9 cellular contexts compared by ENCODE assay signal in the genomic region with DNA sequence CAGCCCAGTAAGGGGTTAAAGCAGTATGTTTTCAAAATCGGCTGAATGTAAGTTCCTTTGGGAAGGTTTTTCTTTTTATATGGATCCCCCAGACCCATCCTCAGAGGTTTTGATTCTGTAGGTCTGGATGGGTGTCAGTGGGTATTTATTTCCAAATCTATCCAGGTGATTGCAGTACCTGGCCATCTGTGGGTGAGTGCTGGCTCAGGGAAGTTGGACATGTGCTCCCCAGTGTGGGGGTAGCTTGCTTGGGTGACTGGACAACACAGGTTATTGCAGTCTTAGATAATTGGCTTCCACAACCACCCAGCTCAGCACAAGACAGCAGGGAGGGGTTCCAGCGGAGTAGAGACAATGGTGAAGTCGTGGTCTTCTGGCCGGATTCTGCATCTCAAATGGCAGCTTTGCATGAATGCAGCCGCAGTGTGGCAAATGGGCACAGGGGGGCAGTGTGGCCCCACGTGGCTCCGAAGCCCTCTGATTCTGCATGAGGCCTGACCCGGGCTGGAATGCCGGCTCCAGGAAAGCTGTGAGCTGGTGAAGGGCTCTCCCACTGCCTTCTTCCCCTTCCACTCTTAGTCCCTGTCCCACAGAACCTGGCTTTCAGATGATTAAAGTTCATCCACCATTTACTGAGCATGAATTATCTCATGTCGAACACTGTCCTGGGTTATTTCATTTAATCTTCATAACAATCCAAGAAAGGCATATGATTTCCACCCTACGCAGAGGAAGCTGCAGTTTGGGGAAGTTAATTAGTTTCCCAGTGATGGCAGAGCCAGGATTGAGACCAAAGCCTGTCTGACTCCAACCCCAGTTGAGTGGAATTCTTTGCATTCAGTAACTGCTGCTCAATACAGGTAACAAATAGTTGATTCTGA.
DNase-seq lines count a peak whose midpoint lies in the region; ATAC-seq, FAIRE-seq and TF ChIP-seq lines count a peak whose summit lies in the region.
"Had no signal": no experiment of that assay in that cellular context is flagged by ENCODE, and none has a peak within 500 bp of the region (broad histone marks: within the 10 kb centered on the region; RNA-seq: fewer than 3 reads in every experiment).

No MANE protein-coding gene starts in this region.

- peaks cover 33% of the 10 kb centered on the region for H3K4me1 Mint-ChIP-seq in Calu3 (ENCODE audit: low read depth, unreplicated experiment)
- peaks cover 2% of the 10 kb centered on the region for H3K4me1 Mint-ChIP-seq in T-helper 2 cell treated with Interferon-gamma antibody and Interleukin-4, amounts not matched to agents 5 μg/mL and 100 μg/mL, for 36 hours (ENCODE audit: low read depth)
- H3K4me1 Mint-ChIP-seq in astrocyte (ENCODE audit: low read depth, unreplicated experiment) = no peaks in the 10 kb centered on the region

- intact Hi-C loops in Calu3 (cut with micrococcal nuclease; ENCODE audit: unreplicated experiment) = loop anchor here (5.0 to 10.0 kb wide), 7 partner anchors 81 to 978 kb away; a partner anchor contains a TSS

- H3K4me1 ChIP-seq in astrocyte (ENCODE audit: insufficient read depth, low read length) = peaks cover 2% of the 10 kb centered on the region
- no peaks in the 10 kb centered on the region for H3K4me1 ChIP-seq in skeletal muscle satellite cell (ENCODE audit: control insufficient read depth, insufficient read depth, low read length)

- H3K4me3 Mint-ChIP-seq in Calu3 (ENCODE audit: low read depth, unreplicated experiment) = no peak overlapping the region
- no peak overlapping the region for H3K4me3 Mint-ChIP-seq in T-helper 2 cell treated with Interferon-gamma antibody and Interleukin-4, amounts not matched to agents 5 μg/mL and 100 μg/mL, for 36 hours
- peak overlapping the region; percentile 52 for H3K4me3 Mint-ChIP-seq in astrocyte (ENCODE audit: unreplicated experiment)
- H3K4me3 Mint-ChIP-seq: activated naive CD4-positive, alpha-beta T cell treated with anti-CD3 and anti-CD28 coated beads, Interleukin-2, amount 50 U/mL, for 24 hours had no signal

- peaks cover 4% of the 10 kb centered on the region for H3K27me3 ChIP-seq in astrocyte (ENCODE audit: insufficient read depth, low read length)
- H3K27me3 ChIP-seq in skeletal muscle satellite cell (ENCODE audit: control insufficient read depth, insufficient read depth, low read length) = peaks cover 7% of the 10 kb centered on the region

- H3K79me2 ChIP-seq in astrocyte (ENCODE audit: insufficient read depth, low read length) = no peaks in the 10 kb centered on the region

- H3K27me3 Mint-ChIP-seq in Calu3 (ENCODE audit: unreplicated experiment) = no peaks in the 10 kb centered on the region
- H3K27me3 Mint-ChIP-seq in T-helper 2 cell treated with Interferon-gamma antibody and Interleukin-4, amounts not matched to agents 5 μg/mL and 100 μg/mL, for 36 hours (ENCODE audit: low read depth) = peaks cover 18% of the 10 kb centered on the region
- H3K27me3 Mint-ChIP-seq in astrocyte (ENCODE audit: low read depth, unreplicated experiment) = peaks cover 17% of the 10 kb centered on the region

- H2AFZ ChIP-seq in astrocyte (ENCODE audit: low read depth, low read length) = peak overlapping the region; percentile 30

- H3K9me3 ChIP-seq in astrocyte (ENCODE audit: insufficient read depth, low read depth, low read length) (no peaks in the 10 kb centered on the region), skeletal muscle satellite cell (replicated peaks; ENCODE audit: low read length) (no peaks in the 10 kb centered on the region)

- no TSS peak for BruUV-seq in Calu3 (replicated peaks; lab: Mats Ljungman, UMichigan)

- H3K36me3 Mint-ChIP-seq in Calu3 (ENCODE audit: insufficient read depth, unreplicated experiment) (no peaks in the 10 kb centered on the region), astrocyte (ENCODE audit: low read depth, unreplicated experiment) (no peaks in the 10 kb centered on the region)
- no peaks in the 10 kb centered on the region for H3K36me3 Mint-ChIP-seq in T-helper 2 cell treated with Interferon-gamma antibody and Interleukin-4, amounts not matched to agents 5 μg/mL and 100 μg/mL, for 36 hours (ENCODE audit: low read depth)
- H3K36me3 Mint-ChIP-seq: activated naive CD4-positive, alpha-beta T cell treated with anti-CD3 and anti-CD28 coated beads, Interleukin-2, amount 50 U/mL, for 24 hours had no signal

- H3K9ac ChIP-seq in astrocyte (ENCODE audit: low read length) (no peak overlapping the region), skeletal muscle satellite cell (ENCODE audit: low read depth, low read length) (no peak overlapping the region)

- TF ChIP-seq CTCF in Calu3 (IDR thresholded peaks at IDR 0.05; ENCODE audit: unreplicated experiment) (peak; percentile 92), astrocyte (IDR thresholded peaks at IDR 0.05; ENCODE audit: insufficient read depth, low read depth, low read length) (peak; percentile 95)

- peak; percentile 90 for DNase-seq in Calu3
- peak; percentile 75 for DNase-seq in NCI-H1105 (lab: John Stamatoyannopoulos, UW)
- peak; percentile 58 for DNase-seq in T-helper 2 cell treated with Interferon-gamma antibody and Interleukin-4, amounts not matched to agents 5 μg/mL and 100 μg/mL, for 36 hours (ENCODE audit: low spot score)
- peak; percentile 25 for DNase-seq in astrocyte (ENCODE audit: low read depth)
- peak; percentile 9 to 88 (median 66) for DNase-seq in hypothalamus (lab: John Stamatoyannopoulos, UW)

- H3K36me3 ChIP-seq in astrocyte (ENCODE audit: insufficient read depth, low read length) = no peaks in the 10 kb centered on the region
- H3K36me3 ChIP-seq in skeletal muscle satellite cell (ENCODE audit: insufficient read depth, low read length) = no peaks in the 10 kb centered on the region

- no peaks in the 10 kb centered on the region for H3K9me3 Mint-ChIP-seq in Calu3 (ENCODE audit: low read depth, unreplicated experiment)
- H3K9me3 Mint-ChIP-seq in T-helper 2 cell treated with Interferon-gamma antibody and Interleukin-4, amounts not matched to agents 5 μg/mL and 100 μg/mL, for 36 hours = no peaks in the 10 kb centered on the region
- H3K9me3 Mint-ChIP-seq in astrocyte (ENCODE audit: unreplicated experiment) = no peaks in the 10 kb centered on the region
- H3K9me3 Mint-ChIP-seq: activated naive CD4-positive, alpha-beta T cell treated with anti-CD3 and anti-CD28 coated beads, Interleukin-2, amount 50 U/mL, for 24 hours had no signal

- FAIRE-seq in astrocyte (lab: Jason Lieb, UNC) = no peak

- H3K27ac Mint-ChIP-seq in Calu3 (ENCODE audit: unreplicated experiment) (no peak overlapping the region), astrocyte (ENCODE audit: unreplicated experiment) (no peak overlapping the region)
- no peak overlapping the region for H3K27ac Mint-ChIP-seq in T-helper 2 cell treated with Interferon-gamma antibody and Interleukin-4, amounts not matched to agents 5 μg/mL and 100 μg/mL, for 36 hours
- H3K27ac Mint-ChIP-seq: activated naive CD4-positive, alpha-beta T cell treated with anti-CD3 and anti-CD28 coated beads, Interleukin-2, amount 50 U/mL, for 24 hours had no signal

- H3K27ac ChIP-seq in astrocyte (ENCODE audit: low read depth, low read length) = no peak overlapping the region

- CTCF ChIA-PET in Calu3 (lab: Charles Lee) = interaction anchor here (1.0 to 4.4 kb wide), 12 partner anchors 104 to 603 kb away, joined by 3 to 57 read pairs (median 7); a partner anchor contains a TSS

- no peaks in the 10 kb centered on the region for H4K20me1 ChIP-seq in astrocyte (ENCODE audit: insufficient read depth, low read length)

- peak; percentile 67 for ATAC-seq in GM21723 (IDR thresholded peaks at IDR 0.05; ENCODE audit: unreplicated experiment)
- ATAC-seq in HG02981 (IDR thresholded peaks at IDR 0.05; ENCODE audit: unreplicated experiment) = no peak

- no peak overlapping the region for H3K4me2 ChIP-seq in astrocyte (ENCODE audit: low read length)
- peak overlapping the region; percentile 11 for H3K4me2 ChIP-seq in skeletal muscle satellite cell (ENCODE audit: low read length)

- H3K4me3 ChIP-seq in astrocyte (ENCODE audit: insufficient read depth, low read depth, low read length) (no peak overlapping the region), skeletal muscle satellite cell (ENCODE audit: low read length) (no peak overlapping the region)

Comparison
In these comparisons a context has a peak if more than half of its experiments do, and no peak if none do; other contexts are left out.
1. DNase-seq: peak in every context shown above with its lines; median percentile 90 in Calu3; 75 in NCI-H1105; 66 in hypothalamus; 58 in T-helper 2 cell treated with Interferon-gamma antibody and Interleukin-4, amounts not matched to agents 5 μg/mL and 100 μg/mL, for 36 hours; 25 in astrocyte.